Comparison of ENCODE assay signal across 18 cellular contexts in genomic region chr6:170369439-170369838, GRCh38.
DNase-seq lines count a peak whose midpoint lies in the region; ATAC-seq and TF ChIP-seq lines count a peak whose summit lies in the region.
"Had no signal": no experiment of that assay in that cellular context is flagged by ENCODE, and none has a peak within 500 bp of the region (broad histone marks: within the 10 kb centered on the region; RNA-seq: fewer than 3 reads in every experiment).

No MANE protein-coding gene starts in this region.

- H3K27ac Mint-ChIP-seq in progenitor cell of endocrine pancreas, result peak overlapping the region; percentile 53

- peaks cover 0 to 14% (median 3%) of the 10 kb centered on the region in 4 donors for H3K4me1 ChIP-seq in Peyer's patch

- peaks cover 40% of the 10 kb centered on the region for H3K4me1 Mint-ChIP-seq in progenitor cell of endocrine pancreas (ENCODE audit: low read depth)

- H3K36me3 ChIP-seq in Peyer's patch, result peaks cover 0 to 11% (median 0%) of the 10 kb centered on the region in 3 donors
- H3K36me3 ChIP-seq: MG63 had no signal

- intact Hi-C loops in left colon (cut with DNase I, micrococcal nuclease), result no loop called here

- H3K4me3 Mint-ChIP-seq in progenitor cell of endocrine pancreas (ENCODE audit: low read depth), result no peak overlapping the region

- peaks cover 7% of the 10 kb centered on the region for H3K36me3 Mint-ChIP-seq in progenitor cell of endocrine pancreas (ENCODE audit: insufficient read depth)

- no peak for TF ChIP-seq CTCF in Peyer's patch (IDR thresholded peaks at IDR 0.05)
- no peak for TF ChIP-seq CTCF in progenitor cell of endocrine pancreas (IDR thresholded peaks at IDR 0.05; ENCODE audit: unreplicated experiment)
- TF ChIP-seq CTCF in RWPE1 (conservative IDR thresholded peaks at IDR 0.05; ENCODE audit: low read depth), result no peak

- H3K27me3 ChIP-seq in Peyer's patch, result no peaks in the 10 kb centered on the region
- H3K27me3 ChIP-seq: MG63 had no signal

- H3K4me3 ChIP-seq in Peyer's patch, result no peak overlapping the region
- H3K4me3 ChIP-seq: MG63 had no signal

- DNase-seq in HuH-7 (ENCODE audit: low spot score), result peak; percentile 61
- DNase-seq in Peyer's patch, result peak in 2 of 3 donors; percentile 56 to 63
- peak; percentile 46 to 70 for DNase-seq in left colon
- no peak for DNase-seq in progenitor cell of endocrine pancreas (ENCODE audit: low spot score, unreplicated experiment)
- no peak for DNase-seq in RWPE1 (ENCODE audit: low spot score)
- no peak for DNase-seq in stimulated activated CD4-positive, alpha-beta T cell treated with anti-CD3 and anti-CD28 coated beads, Interleukin-2, amount 100 ng/mL, for 24 hours
- DNase-seq: COR-L47, EL, Karpas-422, MG63, NCI-H1092, NCI-H146, NCI-H2081, NCI-H510A treated with DMSO at 0.1 percent for 48 hours, NCI-H82, Right ventricle myocardium superior had no signal

- no peaks in the 10 kb centered on the region for H3K9me3 ChIP-seq in Peyer's patch
- H3K9me3 ChIP-seq: MG63 had no signal

- ATAC-seq in left colon (peak; percentile 91), GM21723 (IDR thresholded peaks at IDR 0.05; ENCODE audit: unreplicated experiment) (no peak)
- ATAC-seq: Panc1 had no signal

- POLR2A ChIA-PET in RWPE1 (lab: Yijun Ruan, JAX; ENCODE audit: low non-redundant PET), result no interaction called here

- CTCF ChIA-PET in RWPE1 (lab: Yijun Ruan, JAX), result interaction anchor here (0.6 kb wide), 1 partner anchor 30 kb away, joined by 3 read pairs; no protein-coding TSS in a partner anchor

- H3K9me3 Mint-ChIP-seq in progenitor cell of endocrine pancreas (ENCODE audit: low read depth), result no peaks in the 10 kb centered on the region

- H3K27ac ChIP-seq in Peyer's patch (peak overlapping the region in 1 of 4 donors; percentile 46), RWPE1 (no peak overlapping the region)

- H3K27me3 Mint-ChIP-seq in progenitor cell of endocrine pancreas, result no peaks in the 10 kb centered on the region

- TF ChIP-seq POLR2A in Peyer's patch (IDR thresholded peaks at IDR 0.05), result no peak

Comparison
In these comparisons a context has a peak if more than half of its experiments do, and no peak if none do; other contexts are left out.
1. DNase-seq: peak in HuH-7 (single experiment), Peyer's patch (2 of 3) and left colon (2 of 2); none in progenitor cell of endocrine pancreas (single experiment), RWPE1 (single experiment) and stimulated activated CD4-positive, alpha-beta T cell treated with anti-CD3 and anti-CD28 coated beads, Interleukin-2, amount 100 ng/mL, for 24 hours (0 of 2).